ENCODE assay signal across 21 cellular contexts in the genomic region with DNA sequence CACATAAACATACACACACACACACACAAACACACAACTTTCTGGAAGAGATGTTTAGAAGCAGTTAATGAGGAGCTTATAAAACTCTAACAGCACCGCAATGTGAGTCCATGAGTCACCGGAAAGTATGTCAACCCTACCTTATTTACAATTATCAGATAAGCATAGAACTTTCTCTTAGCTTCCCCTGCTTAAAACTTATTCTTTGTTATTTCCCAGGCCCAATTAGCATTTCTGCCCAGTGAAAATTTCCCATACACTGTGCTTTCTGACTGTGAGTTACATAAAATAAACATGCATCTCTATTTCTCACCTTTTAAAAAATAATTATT.
DNase-seq lines count a peak whose midpoint lies in the region; ATAC-seq, FAIRE-seq and TF ChIP-seq lines count a peak whose summit lies in the region.
"Had no signal": no experiment of that assay in that cellular context is flagged by ENCODE, and none has a peak within 500 bp of the region (broad histone marks: within the 10 kb centered on the region; RNA-seq: fewer than 3 reads in every experiment).

No MANE protein-coding gene starts in this region.

- H3K9me3 Mint-ChIP-seq in T-cell = peaks cover 5 to 24% (median 6%) of the 10 kb centered on the region in 3 donors
- H3K9me3 Mint-ChIP-seq: nephron had no signal

- no peak overlapping the region for H3K4me3 Mint-ChIP-seq in T-cell
- H3K4me3 Mint-ChIP-seq: activated CD4-positive, alpha-beta T cell treated with anti-CD3 and anti-CD28 coated beads, Interleukin-2, amount 10 ng/mL, durations not matched to agents 7 days and 5 days; nephron had no signal

- no peak overlapping the region for H4K8ac ChIP-seq in mesendoderm (ENCODE audit: low read depth, low read length)

- no peak overlapping the region for H2BK5ac ChIP-seq in mesendoderm (ENCODE audit: low read length)

- POLR2A ChIA-PET in T-cell (lab: Charles Lee) = no interaction called here

- no peak overlapping the region for H2BK15ac ChIP-seq in mesendoderm (replicated peaks; ENCODE audit: low read depth)

- H3K18ac ChIP-seq in mesendoderm (ENCODE audit: low read length) = no peak overlapping the region

- H3K9ac ChIP-seq in HUES48 (ENCODE audit: low read depth, low read length) = no peak overlapping the region
- H3K9ac ChIP-seq in mesendoderm (ENCODE audit: low read length) = no peak overlapping the region

- WGBS in mesendoderm (ENCODE audit: extremely low coverage, insufficient coverage, low lambda C conversion rate) = no CpG with 5 or more reads among the region's 2 CpGs

- CTCF ChIA-PET in T-cell (lab: Charles Lee) = no interaction called here

- no peak for FAIRE-seq in bronchial epithelial cell (lab: Jason Lieb, UNC)
- FAIRE-seq: GM12892 had no signal

- H3K9me3 ChIP-seq in HUES48 (ENCODE audit: control insufficient read depth, insufficient read depth, low read length) = no peaks in the 10 kb centered on the region
- H3K9me3 ChIP-seq: body of pancreas had no signal

- DNase-seq in AG09309 (ENCODE audit: low read depth) (peak; percentile 18), bronchial epithelial cell (ENCODE audit: low read depth) (peak; percentile 8), mesendoderm (peak; percentile 12), T-cell (no peak), NCI-H187 (lab: John Stamatoyannopoulos, UW) (no peak)
- DNase-seq: activated CD4-positive, alpha-beta T cell treated with anti-CD3 and anti-CD28 coated beads, Interleukin-2, amount 10 ng/mL, durations not matched to agents 7 days and 5 days; activated naive CD4-positive, alpha-beta T cell; body of pancreas; GF-D8; GOT3; head of caudate nucleus; Karpas-422; NCI-H1105; NCI-H2171 treated with DMSO at 0.1 percent for 48 hours; NCI-H82; stimulated activated naive CD8-positive, alpha-beta T cell treated with anti-CD3 and anti-CD28 coated beads, Interleukin-15, Interleukin-2, amounts not matched to agents 100 U/mL and 50 U/mL, for 24 hours had no signal

- H3K79me1 ChIP-seq in mesendoderm (ENCODE audit: low read length) = no peaks in the 10 kb centered on the region

- H3K23ac ChIP-seq in mesendoderm (ENCODE audit: low read length) = no peak overlapping the region

- no peak overlapping the region for H2BK120ac ChIP-seq in mesendoderm (ENCODE audit: low read depth, low read length)

- no peaks in the 10 kb centered on the region for H3K36me3 Mint-ChIP-seq in T-cell

- no peak overlapping the region for H3K4me3 ChIP-seq in AG09309 (ENCODE audit: control insufficient read depth, low read depth, low read length)
- no peak overlapping the region for H3K4me3 ChIP-seq in HUES48 (ENCODE audit: low read depth, low read length)
- no peak overlapping the region for H3K4me3 ChIP-seq in bronchial epithelial cell (ENCODE audit: low read depth, low read length)
- no peak overlapping the region for H3K4me3 ChIP-seq in mesendoderm (ENCODE audit: low read length)
- H3K4me3 ChIP-seq: body of pancreas had no signal

- no peak overlapping the region for H3K4ac ChIP-seq in mesendoderm (ENCODE audit: low read depth, low read length)

- no peak overlapping the region for H3K27ac Mint-ChIP-seq in T-cell
- H3K27ac Mint-ChIP-seq: activated CD4-positive, alpha-beta T cell treated with anti-CD3 and anti-CD28 coated beads, Interleukin-2, amount 10 ng/mL, durations not matched to agents 7 days and 5 days; nephron had no signal

- H4K5ac ChIP-seq in mesendoderm (ENCODE audit: low read length) = no peak overlapping the region

- TF ChIP-seq CTCF in AG09309 (IDR thresholded peaks at IDR 0.05; ENCODE audit: control insufficient read depth, insufficient read depth, low read depth, low read length, missing control alignments) (no peak), bronchial epithelial cell (IDR thresholded peaks at IDR 0.05; ENCODE audit: insufficient read depth, low read length, severe bottlenecking) (no peak)

- H3K27me3 ChIP-seq in HUES48 (ENCODE audit: control insufficient read depth, insufficient read depth, low read length) (no peaks in the 10 kb centered on the region), bronchial epithelial cell (ENCODE audit: control insufficient read depth, insufficient read depth, low read length) (no peaks in the 10 kb centered on the region), mesendoderm (ENCODE audit: insufficient read depth, low read length, poor library complexity) (no peaks in the 10 kb centered on the region)
- H3K27me3 ChIP-seq: body of pancreas had no signal

- no peak overlapping the region for H2AK5ac ChIP-seq in mesendoderm (ENCODE audit: low read length)

- no peak overlapping the region for H3K56ac ChIP-seq in mesendoderm (ENCODE audit: low read length)

- H3K36me3 ChIP-seq in HUES48 (ENCODE audit: control insufficient read depth, insufficient read depth, low read length) = no peaks in the 10 kb centered on the region
- H3K36me3 ChIP-seq in bronchial epithelial cell (ENCODE audit: control insufficient read depth, insufficient read depth, low read length) = no peaks in the 10 kb centered on the region
- no peaks in the 10 kb centered on the region for H3K36me3 ChIP-seq in mesendoderm (ENCODE audit: control insufficient read depth, insufficient read depth, low read length)

- ATAC-seq in T-cell (replicated peaks in 1 of 4) = no peak
- ATAC-seq in HG02759 (IDR thresholded peaks at IDR 0.05; ENCODE audit: unreplicated experiment) = no peak
- no peak for ATAC-seq in GM18517 (IDR thresholded peaks at IDR 0.05; ENCODE audit: unreplicated experiment)
- ATAC-seq: body of pancreas; stimulated activated naive CD8-positive, alpha-beta T cell treated with anti-CD3 and anti-CD28 coated beads, Interleukin-15, Interleukin-2, amounts not matched to agents 100 U/mL and 50 U/mL, for 24 hours had no signal

- H3K4me1 Mint-ChIP-seq in T-cell = no peaks in the 10 kb centered on the region
- H3K4me1 Mint-ChIP-seq: activated CD4-positive, alpha-beta T cell treated with anti-CD3 and anti-CD28 coated beads, Interleukin-2, amount 10 ng/mL, durations not matched to agents 7 days and 5 days had no signal

- no peak overlapping the region for H3K4me2 ChIP-seq in mesendoderm (ENCODE audit: low read length)

- no peaks in the 10 kb centered on the region for H3K27me3 Mint-ChIP-seq in T-cell
- H3K27me3 Mint-ChIP-seq: activated CD4-positive, alpha-beta T cell treated with anti-CD3 and anti-CD28 coated beads, Interleukin-2, amount 10 ng/mL, durations not matched to agents 7 days and 5 days had no signal

- H3K4me1 ChIP-seq in HUES48 (ENCODE audit: control insufficient read depth, insufficient read depth, low read length) (no peaks in the 10 kb centered on the region), mesendoderm (ENCODE audit: control insufficient read depth, low read depth, low read length) (no peaks in the 10 kb centered on the region)
- H3K4me1 ChIP-seq: body of pancreas had no signal

- H3K79me2 ChIP-seq in mesendoderm (ENCODE audit: control insufficient read depth, insufficient read depth, low read length) = no peaks in the 10 kb centered on the region

- H3K27ac ChIP-seq in HUES48 (ENCODE audit: low read depth, low read length) = peak overlapping the region; percentile 72
- H3K27ac ChIP-seq in mesendoderm (ENCODE audit: low read depth, low read length) = no peak overlapping the region
- H3K27ac ChIP-seq: body of pancreas had no signal

Comparison
In these comparisons a context has a peak if more than half of its experiments do, and no peak if none do; other contexts are left out.
1. DNase-seq: peak in AG09309 (single experiment), bronchial epithelial cell (single experiment) and mesendoderm (single experiment); none in T-cell (0 of 34) and NCI-H187 (0 of 2).